Comparison of ENCODE assay signal across 21 cellular contexts in genomic region chr17:29120439-29120838, GRCh38. TPM values are rescaled to one million over a fixed set of nuclear protein-coding genes. Genes with fewer than 3 reads are reported as not detected.
DNase-seq lines count a peak whose midpoint lies in the region; ATAC-seq, FAIRE-seq and TF ChIP-seq lines count a peak whose summit lies in the region.
"Had no signal": no experiment of that assay in that cellular context is flagged by ENCODE, and none has a peak within 500 bp of the region (broad histone marks: within the 10 kb centered on the region; RNA-seq: fewer than 3 reads in every experiment).

No MANE protein-coding gene starts in this region.

- H3K27ac Mint-ChIP-seq in stimulated activated effector memory CD8-positive, alpha-beta T cell treated with anti-CD3 and anti-CD28 coated beads, Interleukin-12 subunit alpha, Interleukin-12 subunit beta, amount 100 ng/mL, for 72 hours = peak overlapping the region; percentile 65
- H3K27ac Mint-ChIP-seq: GM23338, IgD-negative memory B cell had no signal

- no peaks in the 10 kb centered on the region for H3K27me3 ChIP-seq in bronchial epithelial cell (ENCODE audit: control insufficient read depth, insufficient read depth, low read length)
- no peaks in the 10 kb centered on the region for H3K27me3 ChIP-seq in right lobe of liver

- H3K27ac ChIP-seq in right lobe of liver = no peak overlapping the region
- H3K27ac ChIP-seq: 22Rv1, A549 had no signal

- peak; percentile 8 for DNase-seq in DMS53 (lab: John Stamatoyannopoulos, UW)
- no peak for DNase-seq in DMS53 treated with DMSO at 0.1 percent for 48 hours (lab: John Stamatoyannopoulos, UW; ENCODE audit: unreplicated experiment)
- DNase-seq in bronchial epithelial cell (ENCODE audit: low read depth) = no peak
- peak in 1 of 3 donors; percentile 74 for DNase-seq in right lobe of liver
- DNase-seq in stimulated activated effector memory CD8-positive, alpha-beta T cell treated with anti-CD3 and anti-CD28 coated beads, Interleukin-12 subunit alpha, Interleukin-12 subunit beta, amount 100 ng/mL, for 72 hours (ENCODE audit: low spot score in 2 of 2) = no peak
- DNase-seq in UCSD-AML1 (lab: John Stamatoyannopoulos, UW; ENCODE audit: unreplicated experiment) = no peak
- DNase-seq in epidermal melanocyte (ENCODE audit: insufficient read length, low spot score) = no peak
- DNase-seq: C1 segment of cervical spinal cord; CD4-positive, CD25-positive, alpha-beta regulatory T cell; CD8-positive, alpha-beta memory T cell; COR-L47; DMS 273 treated with DMSO at 0.1 percent for 48 hours; DMS79; GDM1; H9 had no signal

- no peaks in the 10 kb centered on the region for H3K9me3 Mint-ChIP-seq in stimulated activated effector memory CD8-positive, alpha-beta T cell treated with anti-CD3 and anti-CD28 coated beads, Interleukin-12 subunit alpha, Interleukin-12 subunit beta, amount 100 ng/mL, for 72 hours
- H3K9me3 Mint-ChIP-seq: CD4-positive, CD25-positive, alpha-beta regulatory T cell; CD8-positive, alpha-beta memory T cell; GM23338; H9; IgD-negative memory B cell had no signal

- WGBS in right lobe of liver (ENCODE audit: insufficient coverage, low coverage, low lambda C conversion rate, missing lambda C conversion rate) = 33% methylated on average over 1 of the region's 2 CpGs

- intact Hi-C loops in right lobe of liver (cut with DNase I) = loop anchor here in 1 of 2 donors (10.0 kb wide), 1 partner anchor 164 kb away; no protein-coding TSS in a partner anchor

- no peak overlapping the region for H3K4me3 Mint-ChIP-seq in stimulated activated effector memory CD8-positive, alpha-beta T cell treated with anti-CD3 and anti-CD28 coated beads, Interleukin-12 subunit alpha, Interleukin-12 subunit beta, amount 100 ng/mL, for 72 hours
- H3K4me3 Mint-ChIP-seq: CD4-positive, CD25-positive, alpha-beta regulatory T cell; CD8-positive, alpha-beta memory T cell; GM23338; H9; IgD-negative memory B cell had no signal

- H3K4me3 ChIP-seq in bronchial epithelial cell (ENCODE audit: low read depth, low read length) (no peak overlapping the region), right lobe of liver (no peak overlapping the region)
- H3K4me3 ChIP-seq: A549, GM23338 had no signal

- H3K4me1 Mint-ChIP-seq in stimulated activated effector memory CD8-positive, alpha-beta T cell treated with anti-CD3 and anti-CD28 coated beads, Interleukin-12 subunit alpha, Interleukin-12 subunit beta, amount 100 ng/mL, for 72 hours = peaks cover 27% of the 10 kb centered on the region

- no peak for TF ChIP-seq POLR2A in right lobe of liver (IDR thresholded peaks at IDR 0.05)

- no peaks in the 10 kb centered on the region for H3K9me3 ChIP-seq in right lobe of liver
- H3K9me3 ChIP-seq: A549 had no signal

- H3K4me1 ChIP-seq in right lobe of liver = peaks cover 0 to 8% (median 0%) of the 10 kb centered on the region in 4 donors

- H3K36me3 Mint-ChIP-seq in stimulated activated effector memory CD8-positive, alpha-beta T cell treated with anti-CD3 and anti-CD28 coated beads, Interleukin-12 subunit alpha, Interleukin-12 subunit beta, amount 100 ng/mL, for 72 hours = peaks cover 52% of the 10 kb centered on the region
- H3K36me3 Mint-ChIP-seq: IgD-negative memory B cell had no signal

- peaks cover 30% of the 10 kb centered on the region for H3K36me3 ChIP-seq in bronchial epithelial cell (ENCODE audit: control insufficient read depth, insufficient read depth, low read length)
- peaks cover 0 to 52% (median 18%) of the 10 kb centered on the region in 4 donors for H3K36me3 ChIP-seq in right lobe of liver

- peak; percentile 76 for FAIRE-seq in bronchial epithelial cell (lab: Jason Lieb, UNC)
- FAIRE-seq: A549, GM12892, GM18507 had no signal

- ATAC-seq in right lobe of liver = peak; percentile 6 to 45 (median 32)
- no peak for ATAC-seq in stimulated activated effector memory CD8-positive, alpha-beta T cell treated with anti-CD3 and anti-CD28 coated beads, Interleukin-12 subunit alpha, Interleukin-12 subunit beta, amount 100 ng/mL, for 72 hours
- ATAC-seq: A549, GM23338 had no signal

- TF ChIP-seq CTCF in bronchial epithelial cell (IDR thresholded peaks at IDR 0.05; ENCODE audit: insufficient read depth, low read length, severe bottlenecking) (no peak), right lobe of liver (IDR thresholded peaks at IDR 0.05) (no peak)

RNA-seq across cellular contexts. Expression of gene MYO18A, which starts 59.8 kb away (rescaled TPM):
- 23.4 and 57.6 TPM in 2 replicates for total RNA-seq in bronchial epithelial cell
- 10 to 100 TPM; 50.1 to 98.2 (median 81.8) TPM for total RNA-seq in right lobe of liver
